15 cellular contexts compared by ENCODE assay signal in genomic region chr16:84040823-84041391, GRCh38. TPM values are rescaled to one million over a fixed set of nuclear protein-coding genes. Genes with fewer than 3 reads are reported as not detected.
DNase-seq lines count a peak whose midpoint lies in the region; ATAC-seq and TF ChIP-seq lines count a peak whose summit lies in the region.
"Had no signal": no experiment of that assay in that cellular context is flagged by ENCODE, and none has a peak within 500 bp of the region (broad histone marks: within the 10 kb centered on the region; RNA-seq: fewer than 3 reads in every experiment).

No MANE protein-coding gene starts in this region.

- H3K4me1 ChIP-seq in foreskin keratinocyte (no peaks in the 10 kb centered on the region), suprapubic skin (peaks cover 9% of the 10 kb centered on the region)
- H3K4me1 ChIP-seq: body of pancreas, SJSA1, transverse colon had no signal

- TF ChIP-seq CTCF in RWPE1 (conservative IDR thresholded peaks at IDR 0.05; ENCODE audit: low read depth) (no peak), foreskin keratinocyte (conservative IDR thresholded peaks at IDR 0.05) (no peak), suprapubic skin (IDR thresholded peaks at IDR 0.05) (no peak)

- H3K9me3 ChIP-seq in suprapubic skin = no peaks in the 10 kb centered on the region
- H3K9me3 ChIP-seq: body of pancreas, transverse colon had no signal

- H3K27ac ChIP-seq in RWPE1 (peak overlapping the region; percentile 35), foreskin keratinocyte (no peak overlapping the region), suprapubic skin (no peak overlapping the region)
- H3K27ac ChIP-seq: BLaER1 treated with 17β-estradiol and CSF1 and Interleukin-3, amounts not matched to agents 10 nM and 100 nM; body of pancreas; SJSA1; skin epidermis; transverse colon had no signal

- no peak overlapping the region for H3K4me3 ChIP-seq in suprapubic skin
- H3K4me3 ChIP-seq: BLaER1 treated with 17β-estradiol and CSF1 and Interleukin-3, amounts not matched to agents 10 nM and 100 nM; body of pancreas; SJSA1; skin epidermis; transverse colon had no signal

- peak; percentile 31 for DNase-seq in Right ventricle myocardium superior
- no peak for DNase-seq in cardiac septum (ENCODE audit: low spot score)
- peak; percentile 38 for DNase-seq in RWPE1 (ENCODE audit: low spot score)
- DNase-seq in foreskin keratinocyte = peak in 1 of 2 donors; percentile 39
- no peak for DNase-seq in RKO (ENCODE audit: low spot score)
- DNase-seq in suprapubic skin (ENCODE audit: low spot score in 2 of 2) = no peak
- no peak for DNase-seq in NK-92 treated with Interleukin-12 subunit alpha and Interleukin-12 subunit beta, amount 100 ng/mL, for 24 hours (lab: John Stamatoyannopoulos, UW)
- DNase-seq in NOMO-1 treated with dmso at 0.1 percent for 144 hours (lab: John Stamatoyannopoulos, UW; ENCODE audit: unreplicated experiment) = no peak
- DNase-seq: activated T-cell treated with anti-CD3 and anti-CD28 coated beads, Interleukin-2, amount 50 U/mL, for 1 hour; body of pancreas; transverse colon had no signal

- ATAC-seq in Right ventricle myocardium superior (ENCODE audit: poor library complexity) = no peak
- ATAC-seq in foreskin keratinocyte = peak; percentile 17
- ATAC-seq: body of pancreas had no signal

- WGBS in suprapubic skin = 37% methylated on average over 19 of the region's 26 CpGs

- intact Hi-C loops in Right ventricle myocardium superior (cut with DNase I) (no loop called here), cardiac septum (cut with DNase I) (no loop called here)

- CTCF ChIA-PET in RWPE1 (lab: Yijun Ruan, JAX) = interaction anchor here (0.6 to 1.3 kb wide), 3 partner anchors 25 to 714 kb away, joined by 3 to 5 read pairs (median 4); no protein-coding TSS in a partner anchor

- H3K36me3 ChIP-seq in suprapubic skin = no peaks in the 10 kb centered on the region
- H3K36me3 ChIP-seq: BLaER1 treated with 17β-estradiol and CSF1 and Interleukin-3, amounts not matched to agents 10 nM and 100 nM; SJSA1; transverse colon had no signal

- TF ChIP-seq EP300 in suprapubic skin (IDR thresholded peaks at IDR 0.05) = no peak

- TF ChIP-seq POLR2A in suprapubic skin (IDR thresholded peaks at IDR 0.05) = no peak

- H3K27me3 ChIP-seq in foreskin keratinocyte (peaks cover 61% of the 10 kb centered on the region), suprapubic skin (peaks cover 39% of the 10 kb centered on the region)
- H3K27me3 ChIP-seq: body of pancreas had no signal

- POLR2A ChIA-PET in RWPE1 (lab: Yijun Ruan, JAX; ENCODE audit: low non-redundant PET) = no interaction called here

RNA-seq across cellular contexts. Expression of gene SLC38A8, which starts 1.7 kb away (rescaled TPM):
- total RNA-seq in Right ventricle myocardium superior (0.78 TPM), cardiac septum (not detected), foreskin keratinocyte (not detected in 2 replicates), suprapubic skin (not detected)
- not detected in 2 replicates for polyA plus RNA-seq in foreskin keratinocyte
- total RNA-seq: body of pancreas, mononuclear cell, SJSA1, transverse colon had no signal

Comparison
In these comparisons a context has a peak if more than half of its experiments do, and no peak if none do; other contexts are left out.
1. DNase-seq: peak in Right ventricle myocardium superior (single experiment) and RWPE1 (single experiment); none in cardiac septum (single experiment), RKO (single experiment), suprapubic skin (0 of 2), NK-92 treated with Interleukin-12 subunit alpha and Interleukin-12 subunit beta, amount 100 ng/mL, for 24 hours (single experiment) and NOMO-1 treated with dmso at 0.1 percent for 144 hours (single experiment).